ENCODE assay signal across 13 cellular contexts in the genomic region with DNA sequence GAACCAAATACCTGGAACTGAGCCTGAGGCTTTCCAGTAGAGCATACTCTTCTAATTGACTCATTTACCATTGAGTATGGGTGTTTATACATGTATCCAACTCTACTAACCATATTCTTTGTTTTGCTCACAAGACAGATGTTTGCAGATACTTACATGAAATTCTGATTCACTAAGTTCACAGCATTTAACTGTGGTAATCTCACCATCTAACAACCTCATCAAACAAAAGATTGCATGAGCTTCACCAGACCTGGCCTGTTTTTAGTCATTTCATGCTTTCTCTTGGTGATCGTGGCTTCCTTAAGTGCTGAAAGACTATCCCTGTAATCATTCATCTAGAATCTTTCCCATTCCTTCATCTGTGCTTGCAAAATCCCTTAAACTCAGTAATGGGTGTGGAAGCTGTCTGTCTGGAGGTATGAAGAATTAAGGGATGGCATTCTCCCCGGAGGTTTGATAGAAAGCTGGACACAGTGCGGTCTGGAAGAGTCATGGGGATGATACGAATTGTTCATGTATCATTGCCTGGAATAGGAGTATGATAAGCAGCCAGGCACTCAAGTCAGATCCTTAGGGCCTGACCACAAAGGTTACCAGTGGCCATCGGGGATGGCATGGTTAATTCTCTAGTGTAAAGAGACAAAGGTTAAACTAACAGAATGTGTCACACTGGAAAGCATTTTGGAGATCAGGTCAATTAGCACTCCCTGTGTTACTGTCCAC. TPM values are rescaled to one million over a fixed set of nuclear protein-coding genes. Genes with fewer than 3 reads are reported as not detected.
DNase-seq lines count a peak whose midpoint lies in the region; ATAC-seq and TF ChIP-seq lines count a peak whose summit lies in the region.
"Had no signal": no experiment of that assay in that cellular context is flagged by ENCODE, and none has a peak within 500 bp of the region (broad histone marks: within the 10 kb centered on the region; RNA-seq: fewer than 3 reads in every experiment).

No MANE protein-coding gene starts in this region.

- H3K27ac Mint-ChIP-seq in activated CD4-positive, alpha-beta T cell treated with anti-CD3 and anti-CD28 coated beads, Interleukin-2, amount 10 ng/mL, durations not matched to agents 7 days and 5 days: no peak overlapping the region
- no peak overlapping the region for H3K27ac Mint-ChIP-seq in WTC11
- H3K27ac Mint-ChIP-seq in immature natural killer cell: no peak overlapping the region

- H3F3A ChIP-seq in smooth muscle cell (ENCODE audit: low read depth): peaks cover 17% of the 10 kb centered on the region

- WGBS in smooth muscle cell (ENCODE audit: low lambda C conversion rate): 6% methylated on average over 5 of the region's 5 CpGs

- no peak overlapping the region for H3K9ac ChIP-seq in smooth muscle cell (ENCODE audit: low read depth)

- no peak overlapping the region for H2AFZ ChIP-seq in smooth muscle cell (ENCODE audit: low read depth)

- CTCF ChIA-PET in activated CD4-positive, alpha-beta T cell treated with anti-CD3 and anti-CD28 coated beads, Interleukin-2, amount 10 ng/mL, durations not matched to agents 7 days and 5 days (lab: Charles Lee): no interaction called here
- CTCF ChIA-PET in WTC11 (lab: Charles Lee): no interaction called here

- H3K4me2 ChIP-seq in smooth muscle cell: peak overlapping the region; percentile 18

- peaks cover 8% of the 10 kb centered on the region for H3K27me3 Mint-ChIP-seq in activated CD4-positive, alpha-beta T cell treated with anti-CD3 and anti-CD28 coated beads, Interleukin-2, amount 10 ng/mL, durations not matched to agents 7 days and 5 days
- H3K27me3 Mint-ChIP-seq in WTC11 (ENCODE audit: low read depth): no peaks in the 10 kb centered on the region
- H3K27me3 Mint-ChIP-seq in immature natural killer cell (ENCODE audit: low read depth in 3 of 3): peaks cover 9 to 21% (median 13%) of the 10 kb centered on the region in 3 donors

- H3K36me3 ChIP-seq in smooth muscle cell (ENCODE audit: low read depth): no peaks in the 10 kb centered on the region

- peak overlapping the region; percentile 82 for H3K27ac ChIP-seq in smooth muscle cell (ENCODE audit: low read depth)
- H3K27ac ChIP-seq: HL-60 had no signal

- H3K9me3 ChIP-seq in smooth muscle cell (replicated peaks; ENCODE audit: low read depth): no peaks in the 10 kb centered on the region

- H3K36me3 Mint-ChIP-seq in activated CD4-positive, alpha-beta T cell treated with anti-CD3 and anti-CD28 coated beads, Interleukin-2, amount 10 ng/mL, durations not matched to agents 7 days and 5 days (ENCODE audit: low read depth): no peaks in the 10 kb centered on the region
- H3K36me3 Mint-ChIP-seq in WTC11: no peaks in the 10 kb centered on the region
- H3K36me3 Mint-ChIP-seq in immature natural killer cell: peaks cover 0 to 3% (median 0%) of the 10 kb centered on the region in 3 donors

- no peak for ATAC-seq in WTC11
- no peak for ATAC-seq in Right ventricle myocardium inferior
- ATAC-seq: left ventricle myocardium superior had no signal

- intact Hi-C loops in Right ventricle myocardium inferior (cut with DNase I): loop anchor here (5.0 kb wide), 1 partner anchor 42 kb away; a partner anchor contains a TSS

- peaks cover 6% of the 10 kb centered on the region for H3K9me3 Mint-ChIP-seq in activated CD4-positive, alpha-beta T cell treated with anti-CD3 and anti-CD28 coated beads, Interleukin-2, amount 10 ng/mL, durations not matched to agents 7 days and 5 days
- peaks cover 18% of the 10 kb centered on the region for H3K9me3 Mint-ChIP-seq in WTC11
- H3K9me3 Mint-ChIP-seq in immature natural killer cell: peaks cover 0 to 2% (median 0%) of the 10 kb centered on the region in 6 donors

- DNase-seq in activated CD4-positive, alpha-beta T cell treated with anti-CD3 and anti-CD28 coated beads for 48 hours: peak; percentile 46
- DNase-seq in activated CD4-positive, alpha-beta T cell treated with anti-CD3 and anti-CD28 coated beads, Interleukin-2, amount 10 ng/mL, durations not matched to agents 7 days and 5 days: no peak
- DNase-seq in WTC11 (ENCODE audit: low spot score) (no peak), fibroblast of the aortic adventitia (ENCODE audit: low read depth) (peak; percentile 98), smooth muscle cell (lab: John Stamatoyannopoulos, UW; ENCODE audit: unreplicated experiment) (no peak), Right ventricle myocardium inferior (ENCODE audit: missing footprints) (no peak), NCI-H345 treated with DMSO at 0.1 percent for 48 hours (lab: John Stamatoyannopoulos, UW; ENCODE audit: unreplicated experiment) (no peak), immature natural killer cell (no peak)
- DNase-seq: ACHN, left ventricle myocardium superior, NCI-H1417 treated with DMSO at 0.1 percent for 48 hours, OCI-M1 had no signal

- no peak for TF ChIP-seq CTCF in WTC11 (IDR thresholded peaks at IDR 0.05)
- TF ChIP-seq CTCF in fibroblast of the aortic adventitia (IDR thresholded peaks at IDR 0.05; ENCODE audit: insufficient read depth, low read length): no peak
- no peak for TF ChIP-seq CTCF in smooth muscle cell (IDR thresholded peaks at IDR 0.05; ENCODE audit: borderline replicate concordance, insufficient read depth, poor library complexity, severe bottlenecking)

- POLR2A ChIA-PET in activated CD4-positive, alpha-beta T cell treated with anti-CD3 and anti-CD28 coated beads, Interleukin-2, amount 10 ng/mL, durations not matched to agents 7 days and 5 days (lab: Charles Lee): no interaction called here
- POLR2A ChIA-PET in WTC11 (lab: Charles Lee): no interaction called here

- H3K79me2 ChIP-seq in smooth muscle cell (ENCODE audit: low read depth): peaks cover under 1% of the 10 kb centered on the region

- H3K4me1 ChIP-seq in smooth muscle cell (ENCODE audit: low read depth): no peaks in the 10 kb centered on the region

- H3K4me1 Mint-ChIP-seq in activated CD4-positive, alpha-beta T cell treated with anti-CD3 and anti-CD28 coated beads, Interleukin-2, amount 10 ng/mL, durations not matched to agents 7 days and 5 days: peaks cover 29% of the 10 kb centered on the region
- no peaks in the 10 kb centered on the region for H3K4me1 Mint-ChIP-seq in WTC11
- H3K4me1 Mint-ChIP-seq in immature natural killer cell: peaks cover 12 to 13% of the 10 kb centered on the region in 2 donors

- no peak overlapping the region for H3K4me3 Mint-ChIP-seq in activated CD4-positive, alpha-beta T cell treated with anti-CD3 and anti-CD28 coated beads, Interleukin-2, amount 10 ng/mL, durations not matched to agents 7 days and 5 days
- H3K4me3 Mint-ChIP-seq in WTC11: no peak overlapping the region
- H3K4me3 Mint-ChIP-seq in immature natural killer cell: no peak overlapping the region

- no peaks in the 10 kb centered on the region for H3K27me3 ChIP-seq in smooth muscle cell (ENCODE audit: low read depth)

- H3K4me3 ChIP-seq in fibroblast of the aortic adventitia (ENCODE audit: low read depth, low read length) (no peak overlapping the region), smooth muscle cell (no peak overlapping the region)

- H4K20me1 ChIP-seq in smooth muscle cell (ENCODE audit: low read depth): no peaks in the 10 kb centered on the region

TF ChIP-seq in WTC11, 78 proteins besides CTCF, POLR2A, EP300 and RAD21:
- TF ChIP-seq ESRRA (CRISPR knock-in tag; IDR thresholded peaks at IDR 0.05; ENCODE audit: borderline replicate concordance): no peak
- TF ChIP-seq, protein P1, sequence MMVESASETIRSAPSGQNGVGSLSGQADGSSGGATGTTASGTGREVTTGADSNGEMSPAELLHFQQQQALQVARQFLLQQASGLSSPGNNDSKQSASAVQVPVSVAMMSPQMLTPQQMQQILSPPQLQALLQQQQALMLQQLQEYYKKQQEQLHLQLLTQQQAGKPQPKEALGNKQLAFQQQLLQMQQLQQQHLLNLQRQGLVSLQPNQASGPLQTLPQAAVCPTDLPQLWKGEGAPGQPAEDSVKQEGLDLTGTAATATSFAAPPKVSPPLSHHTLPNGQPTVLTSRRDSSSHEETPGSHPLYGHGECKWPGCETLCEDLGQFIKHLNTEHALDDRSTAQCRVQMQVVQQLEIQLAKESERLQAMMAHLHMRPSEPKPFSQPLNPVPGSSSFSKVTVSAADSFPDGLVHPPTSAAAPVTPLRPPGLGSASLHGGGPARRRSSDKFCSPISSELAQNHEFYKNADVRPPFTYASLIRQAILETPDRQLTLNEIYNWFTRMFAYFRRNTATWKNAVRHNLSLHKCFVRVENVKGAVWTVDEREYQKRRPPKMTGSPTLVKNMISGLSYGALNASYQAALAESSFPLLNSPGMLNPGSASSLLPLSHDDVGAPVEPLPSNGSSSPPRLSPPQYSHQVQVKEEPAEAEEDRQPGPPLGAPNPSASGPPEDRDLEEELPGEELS (CRISPR knock-in tag; IDR thresholded peaks at IDR 0.05): no peak
- peak; percentile 63; the same call in 1 of the 2 replicates for TF ChIP-seq GABPB1 (CRISPR knock-in tag; IDR thresholded peaks at IDR 0.05)
- TF ChIP-seq, protein P2, sequence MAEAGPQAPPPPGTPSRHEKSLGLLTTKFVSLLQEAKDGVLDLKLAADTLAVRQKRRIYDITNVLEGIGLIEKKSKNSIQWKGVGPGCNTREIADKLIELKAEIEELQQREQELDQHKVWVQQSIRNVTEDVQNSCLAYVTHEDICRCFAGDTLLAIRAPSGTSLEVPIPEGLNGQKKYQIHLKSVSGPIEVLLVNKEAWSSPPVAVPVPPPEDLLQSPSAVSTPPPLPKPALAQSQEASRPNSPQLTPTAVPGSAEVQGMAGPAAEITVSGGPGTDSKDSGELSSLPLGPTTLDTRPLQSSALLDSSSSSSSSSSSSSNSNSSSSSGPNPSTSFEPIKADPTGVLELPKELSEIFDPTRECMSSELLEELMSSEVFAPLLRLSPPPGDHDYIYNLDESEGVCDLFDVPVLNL (CRISPR knock-in tag; IDR thresholded peaks at IDR 0.05; ENCODE audit: borderline replicate concordance, low read depth): no peak
- TF ChIP-seq EMX1 (CRISPR knock-in tag; IDR thresholded peaks at IDR 0.05): no peak

RNA-seq across cellular contexts. Expression of a gene that starts 42.0 kb away (rescaled TPM):
- 1 to 10 TPM in 1 of 2 experiments, under 1 TPM in 1; 0.81 to 1.3 TPM for total RNA-seq in activated CD4-positive, alpha-beta T cell treated with anti-CD3 and anti-CD28 coated beads, Interleukin-2, amount 10 ng/mL, durations not matched to agents 7 days and 5 days
- total RNA-seq in WTC11 (2021): 0.37 to 0.78 TPM (median 0.55 TPM) in 3 replicates
- total RNA-seq in fibroblast of the aortic adventitia (ENCODE audit: low replicate concordance): 150 and 152 TPM in 2 replicates
- total RNA-seq in smooth muscle cell: 32.4 and 36.6 TPM in 2 replicates
- 20.0 and 26.8 TPM in 2 replicates for polyA plus RNA-seq in smooth muscle cell
- 26.6 TPM for total RNA-seq in Right ventricle myocardium inferior
- 1 to 10 TPM in 1 of 3 donors, under 1 TPM in 1, not detected in 1; 0.96 to 4.0 TPM for polyA plus RNA-seq in immature natural killer cell

Comparison
In these comparisons a context has a peak if more than half of its experiments do, and no peak if none do; other contexts are left out.
1. DNase-seq: peak in activated CD4-positive, alpha-beta T cell treated with anti-CD3 and anti-CD28 coated beads for 48 hours (single experiment) and fibroblast of the aortic adventitia (single experiment); none in activated CD4-positive, alpha-beta T cell treated with anti-CD3 and anti-CD28 coated beads, Interleukin-2, amount 10 ng/mL, durations not matched to agents 7 days and 5 days (single experiment), WTC11 (single experiment), smooth muscle cell (single experiment), Right ventricle myocardium inferior (single experiment), NCI-H345 treated with DMSO at 0.1 percent for 48 hours (single experiment) and immature natural killer cell (0 of 3).
2. RNA of a gene that starts 42.0 kb away (total RNA-seq): 150 to 152 TPM in fibroblast of the aortic adventitia, 32.4 to 36.6 TPM in smooth muscle cell and 26.6 TPM in Right ventricle myocardium inferior (single experiment); 0.81 to 1.3 TPM in activated CD4-positive, alpha-beta T cell treated with anti-CD3 and anti-CD28 coated beads, Interleukin-2, amount 10 ng/mL, durations not matched to agents 7 days and 5 days and 0.37 to 0.78 TPM in WTC11; every median in the first group is over 10 times any median in the second.